ENCODE assay signal across 14 cellular contexts in the genomic region with DNA sequence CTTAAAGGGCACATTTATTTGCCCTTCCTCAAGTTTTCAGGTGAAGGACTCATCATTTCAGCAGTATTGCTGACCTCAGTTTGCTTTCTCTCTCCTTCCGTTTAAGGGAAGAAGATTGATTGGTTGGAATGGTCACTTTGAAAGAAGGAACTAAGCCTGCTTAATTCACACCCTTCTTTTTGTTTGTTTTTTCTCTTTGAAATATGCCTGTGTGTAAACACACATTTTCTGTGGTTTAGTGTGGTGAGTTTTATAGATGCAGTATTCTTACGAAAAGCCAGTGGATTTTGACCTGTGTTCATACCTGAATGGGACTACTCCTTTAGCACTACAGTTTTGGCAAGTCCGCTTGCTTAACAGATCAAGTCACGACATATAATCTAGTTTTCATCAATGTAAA.
DNase-seq lines count a peak whose midpoint lies in the region; FAIRE-seq and TF ChIP-seq lines count a peak whose summit lies in the region.
"Had no signal": no experiment of that assay in that cellular context is flagged by ENCODE, and none has a peak within 500 bp of the region (broad histone marks: within the 10 kb centered on the region; RNA-seq: fewer than 3 reads in every experiment).

No MANE protein-coding gene starts in this region.

- H3K4ac ChIP-seq in H1 (replicated peaks; ENCODE audit: insufficient read length, low read depth, low read length): no peak overlapping the region

- TF ChIP-seq CTCF in H1 (IDR thresholded peaks at IDR 0.05; ENCODE audit: control extremely low read depth in 1 of 3, insufficient read depth in 1 of 3, low read depth in 1 of 3, low read length in 3 of 3) (no peak), transverse colon (IDR thresholded peaks at IDR 0.05) (no peak), D721Med (IDR thresholded peaks at IDR 0.05; ENCODE audit: insufficient read depth, missing control alignments) (no peak)

- H3K4me2 ChIP-seq in H1 (ENCODE audit: insufficient read depth in 1 of 2, low read depth in 2 of 2, low read length in 2 of 2): no peak overlapping the region
- H3K4me2 ChIP-seq: BLaER1 had no signal

- DNase-seq in HT-29 (ENCODE audit: low spot score) (peak; percentile 58), SW480 (ENCODE audit: low spot score) (peak; percentile 58), H1 (ENCODE audit: low read depth in 1 of 2, low spot score in 2 of 2) (no peak), transverse colon (no peak), D721Med (ENCODE audit: insufficient read length, low spot score) (no peak), NCI-H446 treated with DMSO at 0.1 percent for 48 hours (lab: John Stamatoyannopoulos, UW) (no peak), caudate nucleus (lab: John Stamatoyannopoulos, UW) (no peak)
- DNase-seq: 8988T; CD4-positive, alpha-beta memory T cell had no signal

- CTCF ChIA-PET in H1 (lab: Charles Lee; ENCODE audit: partially characterized antibody): no interaction called here

- no peaks in the 10 kb centered on the region for H3K23me2 ChIP-seq in H1 (ENCODE audit: low read depth, low read length)

- H3K27ac ChIP-seq in H1 (ENCODE audit: low read depth, low read length) (no peak overlapping the region), transverse colon (peak overlapping the region; percentile 30 to 62 (median 52)), caudate nucleus (ENCODE audit: low read depth, low read length) (no peak overlapping the region)
- H3K27ac ChIP-seq: BLaER1 had no signal

- H3K27me3 ChIP-seq in H1 (replicated peaks in 1 of 4; ENCODE audit: control insufficient read depth in 3 of 4, extremely low read depth in 1 of 4, insufficient read depth in 3 of 4, low read length in 3 of 4) (no peaks in the 10 kb centered on the region), transverse colon (no peaks in the 10 kb centered on the region)
- H3K27me3 ChIP-seq: BLaER1 had no signal

- H3K56ac ChIP-seq in H1 (replicated peaks; ENCODE audit: insufficient read length, low read depth, low read length): no peak overlapping the region

- no peak overlapping the region; a peak in 1 of 7 replicates for H3K9ac ChIP-seq in H1 (replicated peaks in 1 of 4; ENCODE audit: extremely low read depth in 1 of 4, low read depth in 3 of 4, low read length in 3 of 4)
- H3K9ac ChIP-seq: BLaER1 had no signal

- no peak overlapping the region for H2BK5ac ChIP-seq in H1 (ENCODE audit: low read depth, low read length)

- POLR2A ChIA-PET in H1 (lab: Charles Lee; ENCODE audit: partially characterized antibody): no interaction called here

- no peak overlapping the region for H2BK12ac ChIP-seq in H1 (ENCODE audit: low read depth, low read length)

- no peak overlapping the region for H4K91ac ChIP-seq in H1 (replicated peaks; ENCODE audit: insufficient read length, low read length)

- H2BK120ac ChIP-seq in H1 (replicated peaks; ENCODE audit: low read depth, low read length): no peak overlapping the region

- no peak for FAIRE-seq in H1 (lab: Jason Lieb, UNC)
- no peak for FAIRE-seq in D721Med (lab: Jason Lieb, UNC)
- FAIRE-seq: G401.6, GM12891, GM19239 had no signal

- no peak overlapping the region for H3K14ac ChIP-seq in H1 (ENCODE audit: insufficient read length)

- no peak overlapping the region for H2AK5ac ChIP-seq in H1 (ENCODE audit: low read depth, low read length)

- no peaks in the 10 kb centered on the region for H3K79me1 ChIP-seq in H1 (ENCODE audit: low read depth, low read length)

- no peak overlapping the region for H4K8ac ChIP-seq in H1 (ENCODE audit: extremely low read depth, insufficient read depth, low read length)

- H2BK15ac ChIP-seq in H1 (ENCODE audit: low read length): no peak overlapping the region

- H3K4me1 ChIP-seq in H1 (replicated peaks in 1 of 4; ENCODE audit: control insufficient read depth in 3 of 4, insufficient read depth in 4 of 4, low read length in 3 of 4): no peaks in the 10 kb centered on the region; a peak in 1 of 7 replicates
- peaks cover 0 to 13% (median 2%) of the 10 kb centered on the region in 4 donors for H3K4me1 ChIP-seq in transverse colon
- H3K4me1 ChIP-seq: BLaER1 had no signal

- H3K36me3 ChIP-seq in H1 (ENCODE audit: control insufficient read depth in 2 of 4, insufficient read depth in 4 of 4, low read length in 3 of 4) (no peaks in the 10 kb centered on the region), transverse colon (no peaks in the 10 kb centered on the region)
- H3K36me3 ChIP-seq: BLaER1, HAP-1 had no signal

- no peaks in the 10 kb centered on the region for H4K20me1 ChIP-seq in H1 (replicated peaks in 1 of 2; ENCODE audit: control insufficient read depth in 1 of 2, insufficient read depth in 2 of 2, low read length in 2 of 2)
- H4K20me1 ChIP-seq: BLaER1 had no signal

- 0 out of 2 replicates have a peak overlapping the region, but pooled peaks have one; percentile 45 for H2AFZ ChIP-seq in H1 (ENCODE audit: low read length)

- intact Hi-C loops in transverse colon (cut with DNase I; ENCODE audit: low total_unique reads): no loop called here

- H2BK20ac ChIP-seq in H1 (ENCODE audit: low read length): no peak overlapping the region

- in situ Hi-C loops in transverse colon (cut with MboI; ENCODE audit: low pct_ligation_motif_present in 1 of 4, low pct_unique_long_range_greater_than_20kb in 1 of 4, low sequenced_read_pairs in 3 of 4): no loop called here

- H3K18ac ChIP-seq in H1 (ENCODE audit: extremely low read depth, low read length): no peak overlapping the region

- no peak overlapping the region for H3K4me3 ChIP-seq in H1 (ENCODE audit: extremely low read depth in 1 of 4, insufficient read depth in 2 of 4, low read depth in 3 of 4, low read length in 4 of 4)
- no peak overlapping the region for H3K4me3 ChIP-seq in transverse colon
- H3K4me3 ChIP-seq: BLaER1, HAP-1 had no signal

- no peak for TF ChIP-seq POLR2A in H1 (IDR thresholded peaks at IDR 0.05; ENCODE audit: control extremely low read depth in 1 of 2, low read depth in 2 of 2, low read length in 2 of 2)
- TF ChIP-seq POLR2A in transverse colon (IDR thresholded peaks at IDR 0.05): no peak

- H4K5ac ChIP-seq in H1 (ENCODE audit: insufficient read length, low read depth, low read length): no peak overlapping the region

- WGBS in H1 (ENCODE audit: extremely low coverage in 1 of 2, insufficient coverage in 1 of 2, insufficient read length in 1 of 2, insufficient replicate concordance in 2 of 2, low coverage in 1 of 2, low lambda C conversion rate in 2 of 2, missing lambda C conversion rate in 1 of 2), 2 experiments: 93% methylated on average over 4 of the region's 4 CpGs; no CpG with 5 or more reads in 1 of the 2 experiments
- WGBS in transverse colon (ENCODE audit: low coverage in 1 of 2), 2 donors: 43 to 47% methylated on average over 3 to 4 of the region's 4 CpGs

- H3K9me3 ChIP-seq in H1 (ENCODE audit: insufficient read depth in 2 of 2, low read depth in 1 of 2, low read length in 1 of 2) (no peaks in the 10 kb centered on the region), transverse colon (no peaks in the 10 kb centered on the region)
- H3K9me3 ChIP-seq: BLaER1, HAP-1 had no signal

- no peak for TF ChIP-seq RAD21 in H1 (IDR thresholded peaks at IDR 0.05 in 1 of 2, conservative IDR thresholded peaks at IDR 0.05 in 1 of 2; ENCODE audit: low read depth in 2 of 2, low read length in 2 of 2)

- no peak for TF ChIP-seq EP300 in H1 (IDR thresholded peaks at IDR 0.05; ENCODE audit: borderline replicate concordance in 1 of 2, low read depth in 2 of 2, low read length in 2 of 2)
- no peak for TF ChIP-seq EP300 in transverse colon (IDR thresholded peaks at IDR 0.05; ENCODE audit: low read depth)

- no peak overlapping the region for H3K23ac ChIP-seq in H1 (ENCODE audit: insufficient read length)

- no peaks in the 10 kb centered on the region for H3K79me2 ChIP-seq in H1 (ENCODE audit: control insufficient read depth in 1 of 2, insufficient read depth in 2 of 2, low read length in 2 of 2)

TF ChIP-seq in H1, 55 proteins besides CTCF, POLR2A, EP300 and RAD21 (continues in another document):
- TF ChIP-seq RNF2 (IDR thresholded peaks at IDR 0.05; ENCODE audit: borderline replicate concordance, low read depth, low read length, missing control alignments, poor library complexity, severe bottlenecking) (no peak), SP1 (IDR thresholded peaks at IDR 0.05; ENCODE audit: low read depth, low read length) (no peak), SAP30 (IDR thresholded peaks at IDR 0.05; ENCODE audit: insufficient read depth, insufficient replicate concordance, low read length) (no peak), SIN3A (conservative IDR thresholded peaks at IDR 0.05 in 1 of 2, IDR thresholded peaks at IDR 0.05 in 1 of 2; ENCODE audit: low read depth in 1 of 2, low read length in 2 of 2) (no peak), GTF2F1 (IDR thresholded peaks at IDR 0.05; ENCODE audit: borderline replicate concordance, low read depth, low read length) (no peak), CEBPB (IDR thresholded peaks at IDR 0.05; ENCODE audit: low read depth, low read length) (no peak), BACH1 (IDR thresholded peaks at IDR 0.05; ENCODE audit: low read length) (no peak)
- TF ChIP-seq, protein P1, sequence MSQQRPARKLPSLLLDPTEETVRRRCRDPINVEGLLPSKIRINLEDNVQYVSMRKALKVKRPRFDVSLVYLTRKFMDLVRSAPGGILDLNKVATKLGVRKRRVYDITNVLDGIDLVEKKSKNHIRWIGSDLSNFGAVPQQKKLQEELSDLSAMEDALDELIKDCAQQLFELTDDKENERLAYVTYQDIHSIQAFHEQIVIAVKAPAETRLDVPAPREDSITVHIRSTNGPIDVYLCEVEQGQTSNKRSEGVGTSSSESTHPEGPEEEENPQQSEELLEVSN (IDR thresholded peaks at IDR 0.05): no peak
- TF ChIP-seq, protein P2, sequence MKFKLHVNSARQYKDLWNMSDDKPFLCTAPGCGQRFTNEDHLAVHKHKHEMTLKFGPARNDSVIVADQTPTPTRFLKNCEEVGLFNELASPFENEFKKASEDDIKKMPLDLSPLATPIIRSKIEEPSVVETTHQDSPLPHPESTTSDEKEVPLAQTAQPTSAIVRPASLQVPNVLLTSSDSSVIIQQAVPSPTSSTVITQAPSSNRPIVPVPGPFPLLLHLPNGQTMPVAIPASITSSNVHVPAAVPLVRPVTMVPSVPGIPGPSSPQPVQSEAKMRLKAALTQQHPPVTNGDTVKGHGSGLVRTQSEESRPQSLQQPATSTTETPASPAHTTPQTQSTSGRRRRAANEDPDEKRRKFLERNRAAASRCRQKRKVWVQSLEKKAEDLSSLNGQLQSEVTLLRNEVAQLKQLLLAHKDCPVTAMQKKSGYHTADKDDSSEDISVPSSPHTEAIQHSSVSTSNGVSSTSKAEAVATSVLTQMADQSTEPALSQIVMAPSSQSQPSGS (IDR thresholded peaks at IDR 0.05; ENCODE audit: low read length): no peak
- TF ChIP-seq, protein P3, sequence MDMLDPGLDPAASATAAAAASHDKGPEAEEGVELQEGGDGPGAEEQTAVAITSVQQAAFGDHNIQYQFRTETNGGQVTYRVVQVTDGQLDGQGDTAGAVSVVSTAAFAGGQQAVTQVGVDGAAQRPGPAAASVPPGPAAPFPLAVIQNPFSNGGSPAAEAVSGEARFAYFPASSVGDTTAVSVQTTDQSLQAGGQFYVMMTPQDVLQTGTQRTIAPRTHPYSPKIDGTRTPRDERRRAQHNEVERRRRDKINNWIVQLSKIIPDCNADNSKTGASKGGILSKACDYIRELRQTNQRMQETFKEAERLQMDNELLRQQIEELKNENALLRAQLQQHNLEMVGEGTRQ (IDR thresholded peaks at IDR 0.05; ENCODE audit: low read length): no peak

Comparison
In these comparisons a context has a peak if more than half of its experiments do, and no peak if none do; other contexts are left out.
1. DNase-seq: peak in HT-29 (single experiment) and SW480 (single experiment); none in H1 (0 of 2), transverse colon (single experiment), D721Med (single experiment), NCI-H446 treated with DMSO at 0.1 percent for 48 hours (single experiment) and caudate nucleus (0 of 61).
2. H3K27ac ChIP-seq: peak in transverse colon (4 of 4); none in H1 (single experiment) and caudate nucleus (single experiment).